ENCODE assay signal across 8 cellular contexts in genomic region chr1:147494998-147495580, GRCh38. TPM values are rescaled to one million over a fixed set of nuclear protein-coding genes. Genes with fewer than 3 reads are reported as not detected.
DNase-seq lines count a peak whose midpoint lies in the region; ATAC-seq and TF ChIP-seq lines count a peak whose summit lies in the region.

No MANE protein-coding gene starts in this region.

- H4K20me1 ChIP-seq in SU-DHL-6 (ENCODE audit: low read depth, low read length): no peaks in the 10 kb centered on the region

- H3K4me3 ChIP-seq in HAP-1: no peak overlapping the region
- H3K4me3 ChIP-seq in SU-DHL-6 (ENCODE audit: insufficient read depth, low read length, poor library complexity, severe bottlenecking): no peak overlapping the region
- no peak overlapping the region for H3K4me3 ChIP-seq in heart right ventricle
- no peak overlapping the region for H3K4me3 ChIP-seq in sigmoid colon

- H3K4me2 ChIP-seq in SU-DHL-6 (ENCODE audit: low read depth, low read length, poor library complexity, severe bottlenecking): no peak overlapping the region

- ATAC-seq in activated naive CD8-positive, alpha-beta T cell treated with anti-CD3 and anti-CD28 coated beads, Interleukin-2, amount 50 U/mL, for 24 hours: peak; percentile 99
- ATAC-seq in heart right ventricle (peak; percentile 84 to 96 (median 92)), HG03469 (IDR thresholded peaks at IDR 0.05; ENCODE audit: unreplicated experiment) (no peak)

- no peak for TF ChIP-seq EP300 in sigmoid colon (IDR thresholded peaks at IDR 0.05)

- H2AFZ ChIP-seq in SU-DHL-6 (ENCODE audit: low read depth, low read length, severe bottlenecking): peak overlapping the region; percentile 5

- no peaks in the 10 kb centered on the region for H3K79me2 ChIP-seq in SU-DHL-6 (ENCODE audit: insufficient read depth, low read length)

- H3K4me3 Mint-ChIP-seq in activated naive CD8-positive, alpha-beta T cell treated with anti-CD3 and anti-CD28 coated beads, Interleukin-2, amount 50 U/mL, for 24 hours: no peak overlapping the region

- DNase-seq in GDM1 (lab: John Stamatoyannopoulos, UW) (peak; percentile 46), HAP-1 (ENCODE audit: low spot score in 2 of 2) (peak; percentile 79 to 84), NCI-H1048 (lab: John Stamatoyannopoulos, UW) (peak; percentile 50), heart right ventricle (peak; percentile 51 to 79), sigmoid colon (peak; percentile 88)
- peak; percentile 57 for DNase-seq in activated naive CD8-positive, alpha-beta T cell treated with anti-CD3 and anti-CD28 coated beads, Interleukin-2, amount 50 U/mL, for 24 hours

- in situ Hi-C loops in HAP-1 (cut with MboI; ENCODE audit: low sequenced_read_pairs): loop anchor here (10.0 kb wide), 1 partner anchor 400 kb away; no protein-coding TSS in a partner anchor

- TF ChIP-seq CTCF in SU-DHL-6 (IDR thresholded peaks at IDR 0.05; ENCODE audit: insufficient read depth, low read length, poor library complexity, severe bottlenecking): peak; percentile 62
- peak; percentile 80 to 97 (median 93) for TF ChIP-seq CTCF in heart right ventricle (IDR thresholded peaks at IDR 0.05)
- TF ChIP-seq CTCF in sigmoid colon (IDR thresholded peaks at IDR 0.05): peak; percentile 86 to 92 (median 90)

- no peaks in the 10 kb centered on the region for H3K36me3 Mint-ChIP-seq in activated naive CD8-positive, alpha-beta T cell treated with anti-CD3 and anti-CD28 coated beads, Interleukin-2, amount 50 U/mL, for 24 hours (ENCODE audit: low read depth)

- WGBS in heart right ventricle, 2 donors: 18 to 19% methylated on average over 9 of the region's 9 CpGs
- WGBS in sigmoid colon, 2 donors: 18 to 21% methylated on average over 9 of the region's 9 CpGs

- H3K27ac ChIP-seq in SU-DHL-6 (ENCODE audit: low read depth, low read length) (no peak overlapping the region), heart right ventricle (no peak overlapping the region), sigmoid colon (no peak overlapping the region)

- H3K4me1 ChIP-seq in HAP-1: peaks cover 9% of the 10 kb centered on the region
- H3K4me1 ChIP-seq in heart right ventricle: peaks cover 0 to 31% (median 19%) of the 10 kb centered on the region in 9 donors
- peaks cover 0 to 6% (median 5%) of the 10 kb centered on the region in 4 donors for H3K4me1 ChIP-seq in sigmoid colon

- H3F3A ChIP-seq in SU-DHL-6 (ENCODE audit: insufficient read depth): no peaks in the 10 kb centered on the region

- H3K9me3 Mint-ChIP-seq in activated naive CD8-positive, alpha-beta T cell treated with anti-CD3 and anti-CD28 coated beads, Interleukin-2, amount 50 U/mL, for 24 hours: no peaks in the 10 kb centered on the region

- no peak overlapping the region for H3K27ac Mint-ChIP-seq in activated naive CD8-positive, alpha-beta T cell treated with anti-CD3 and anti-CD28 coated beads, Interleukin-2, amount 50 U/mL, for 24 hours

- no peaks in the 10 kb centered on the region for H3K9me2 ChIP-seq in SU-DHL-6 (replicated peaks; ENCODE audit: insufficient read depth, low read length)

- H3K9ac ChIP-seq in SU-DHL-6 (ENCODE audit: low read length): no peak overlapping the region

- peaks cover 3% of the 10 kb centered on the region for H3K27me3 Mint-ChIP-seq in activated naive CD8-positive, alpha-beta T cell treated with anti-CD3 and anti-CD28 coated beads, Interleukin-2, amount 50 U/mL, for 24 hours

- peaks cover 4% of the 10 kb centered on the region for H3K4me1 Mint-ChIP-seq in activated naive CD8-positive, alpha-beta T cell treated with anti-CD3 and anti-CD28 coated beads, Interleukin-2, amount 50 U/mL, for 24 hours

- H3K36me3 ChIP-seq in HAP-1 (replicated peaks): no peaks in the 10 kb centered on the region
- no peaks in the 10 kb centered on the region for H3K36me3 ChIP-seq in SU-DHL-6 (ENCODE audit: low read length)
- H3K36me3 ChIP-seq in heart right ventricle: no peaks in the 10 kb centered on the region
- no peaks in the 10 kb centered on the region for H3K36me3 ChIP-seq in sigmoid colon

- peaks cover 4% of the 10 kb centered on the region; the same call in 1 of the 2 replicates for H3K27me3 ChIP-seq in HAP-1 (ENCODE audit: low read depth)
- no peaks in the 10 kb centered on the region for H3K27me3 ChIP-seq in SU-DHL-6 (ENCODE audit: low read length)
- no peaks in the 10 kb centered on the region for H3K27me3 ChIP-seq in heart right ventricle
- no peaks in the 10 kb centered on the region for H3K27me3 ChIP-seq in sigmoid colon

- no peak for TF ChIP-seq POLR2A in sigmoid colon (IDR thresholded peaks at IDR 0.05)

- intact Hi-C loops in heart right ventricle (cut with DNase I) (loop anchor here (1.0 to 10.0 kb wide), 15 partner anchors 42 to 400 kb away; partner anchors contain the start of gene BCL9 (in 2 of the 10)), sigmoid colon (cut with DNase I) (loop anchor here (1.0 to 5.0 kb wide), 4 partner anchors 44 to 402 kb away; no protein-coding TSS in a partner anchor)

- H3K9me3 ChIP-seq in HAP-1 (no peaks in the 10 kb centered on the region), SU-DHL-6 (ENCODE audit: insufficient read depth, low read length) (no peaks in the 10 kb centered on the region), heart right ventricle (no peaks in the 10 kb centered on the region), sigmoid colon (no peaks in the 10 kb centered on the region)

RNA-seq across cellular contexts. Expression of gene BCL9, which starts 46.2 kb away (rescaled TPM):
- 10 to 100 TPM in 8 of 10 donors, 1 to 10 TPM in 2; 5.5 to 20.7 (median 13.8) TPM for total RNA-seq in heart right ventricle
- 1 to 10 TPM; 3.9 to 6.7 TPM for polyA plus RNA-seq in heart right ventricle
- total RNA-seq in sigmoid colon: 10 to 100 TPM; 12.8 to 21.9 (median 15.4) TPM
- 10 to 100 TPM in 1 of 3 donors, 1 to 10 TPM in 2; 2.5 to 12.0 (median 3.0) TPM for polyA plus RNA-seq in sigmoid colon
